ENCODE assay signal across 11 cellular contexts in the genomic region with DNA sequence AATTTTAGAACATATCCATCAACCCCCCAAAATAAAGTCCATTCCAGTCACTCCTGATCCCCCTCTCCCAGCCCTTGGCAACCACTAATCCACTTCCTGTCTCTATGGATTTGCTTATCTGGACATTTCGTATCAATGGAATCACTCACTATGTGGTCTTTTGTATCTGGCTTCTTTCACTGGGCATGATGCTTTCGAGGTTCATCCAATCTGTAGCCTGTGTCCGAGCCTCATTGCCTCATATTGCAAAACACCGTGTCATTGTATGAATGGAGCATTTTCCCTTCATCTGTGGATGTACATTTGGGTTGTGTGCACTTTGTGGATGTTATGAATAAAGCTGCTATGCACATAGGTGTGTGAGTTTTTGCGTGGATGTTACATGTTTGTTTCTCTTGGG. TPM values are rescaled to one million over a fixed set of nuclear protein-coding genes. Genes with fewer than 3 reads are reported as not detected.
DNase-seq lines count a peak whose midpoint lies in the region; ATAC-seq, FAIRE-seq and TF ChIP-seq lines count a peak whose summit lies in the region.
"Had no signal": no experiment of that assay in that cellular context is flagged by ENCODE, and none has a peak within 500 bp of the region (broad histone marks: within the 10 kb centered on the region; RNA-seq: fewer than 3 reads in every experiment).

No MANE protein-coding gene starts in this region.

- H2AFZ ChIP-seq in K562 (ENCODE audit: low read depth, low read length) = peak overlapping the region; percentile 73; the same call in 1 of the 2 replicates

- no TSS peak for BruUV-seq in K562 (replicated peaks; lab: Mats Ljungman, UMichigan)

- peaks cover 9% of the 10 kb centered on the region for H3K9me1 ChIP-seq in K562 (ENCODE audit: control insufficient read depth, insufficient read depth, low read length)

- no peaks in the 10 kb centered on the region for H3K27me3 Mint-ChIP-seq in T-helper 1 cell treated with Interleukin-12 subunit alpha and Interleukin-12 subunit beta and Interleukin-4 antibody, amounts not matched to agents 30 μg/mL and 1 μg/mL, for 36 hours (ENCODE audit: low read depth)
- no peaks in the 10 kb centered on the region for H3K27me3 Mint-ChIP-seq in neural crest cell (ENCODE audit: low read depth)

- H3K9me3 Mint-ChIP-seq in T-helper 1 cell treated with Interleukin-12 subunit alpha and Interleukin-12 subunit beta and Interleukin-4 antibody, amounts not matched to agents 30 μg/mL and 1 μg/mL, for 36 hours = no peaks in the 10 kb centered on the region
- no peaks in the 10 kb centered on the region for H3K9me3 Mint-ChIP-seq in neural crest cell

- ATAC-seq in K562 = no peak
- ATAC-seq: sciatic nerve had no signal

- peaks cover 39% of the 10 kb centered on the region for H3K4me1 Mint-ChIP-seq in T-helper 1 cell treated with Interleukin-12 subunit alpha and Interleukin-12 subunit beta and Interleukin-4 antibody, amounts not matched to agents 30 μg/mL and 1 μg/mL, for 36 hours (ENCODE audit: low read depth)
- H3K4me1 Mint-ChIP-seq in neural crest cell = peaks cover 40% of the 10 kb centered on the region

- no peak for TF ChIP-seq POLR2A in K562 (conservative IDR thresholded peaks at IDR 0.05)
- no peak for TF ChIP-seq POLR2A in H54 (IDR thresholded peaks at IDR 0.05; ENCODE audit: low read depth, low read length)

- no peak overlapping the region for H3K4me3 ChIP-seq in K562

- no peaks in the 10 kb centered on the region for H3K27me3 ChIP-seq in K562 (ENCODE audit: control insufficient read depth in 2 of 2, insufficient read depth in 2 of 2, low read length in 2 of 2)

- 0 out of 3 replicates have a peak overlapping the region, but pooled peaks have one; percentile 38 for H3K27ac ChIP-seq in K562 (ENCODE audit: extremely low read depth, low read depth, low read length)

- no peaks in the 10 kb centered on the region for H3K9me3 ChIP-seq in K562 (replicated peaks; ENCODE audit: control insufficient read depth, insufficient read depth, low read depth, low read length)

- DNase-seq in T-helper 1 cell = no peak
- DNase-seq in NAMALWA (ENCODE audit: low spot score) = peak; percentile 30
- no peak for DNase-seq in K562 (ENCODE audit: extremely low read depth in 1 of 4, low spot score in 3 of 4)
- no peak for DNase-seq in neural crest cell (ENCODE audit: low read depth, low spot score)
- no peak for DNase-seq in NCI-H2029 treated with DMSO at 0.1 percent for 48 hours (lab: John Stamatoyannopoulos, UW)
- DNase-seq in medulla oblongata (ENCODE audit: extremely low spot score) = no peak
- DNase-seq in H54 (ENCODE audit: insufficient read length, low spot score) = no peak
- DNase-seq: ACHN had no signal

- peaks cover 21% of the 10 kb centered on the region for H4K20me1 ChIP-seq in K562 (replicated peaks; ENCODE audit: control insufficient read depth, insufficient read depth, low read length)

- H3K4me1 ChIP-seq in K562 (replicated peaks in 1 of 2; ENCODE audit: control insufficient read depth in 2 of 2, insufficient read depth in 2 of 2, low read length in 2 of 2) = peaks cover 27 to 62% of the 10 kb centered on the region in 2 experiments; a peak in 4 of 5 replicates

- H3K79me2 ChIP-seq in K562 (ENCODE audit: control insufficient read depth, insufficient read depth, low read length) = peaks cover 48% of the 10 kb centered on the region

- CTCF ChIA-PET in K562 (lab: Yijun Ruan, JAX; ENCODE audit: low intra/inter-chr PET ratio) = no interaction called here

- H3K4me2 ChIP-seq in K562 (ENCODE audit: insufficient read depth, low read length) = peak overlapping the region; percentile 14; the same call in 1 of the 2 replicates

- peak overlapping the region; percentile 50 for H3K27ac Mint-ChIP-seq in T-helper 1 cell treated with Interleukin-12 subunit alpha and Interleukin-12 subunit beta and Interleukin-4 antibody, amounts not matched to agents 30 μg/mL and 1 μg/mL, for 36 hours
- H3K27ac Mint-ChIP-seq in neural crest cell (ENCODE audit: unreplicated experiment) = peak overlapping the region; percentile 67

- in situ Hi-C loops in K562 (cut with MboI) = no loop called here

- H3K36me3 ChIP-seq in K562 (ENCODE audit: control insufficient read depth, insufficient read depth, low read length) = peaks cover 15% of the 10 kb centered on the region; the same call in 2 of the 3 replicates

- peaks cover 14% of the 10 kb centered on the region for H3K36me3 Mint-ChIP-seq in T-helper 1 cell treated with Interleukin-12 subunit alpha and Interleukin-12 subunit beta and Interleukin-4 antibody, amounts not matched to agents 30 μg/mL and 1 μg/mL, for 36 hours (ENCODE audit: low read depth)
- peaks cover 2% of the 10 kb centered on the region for H3K36me3 Mint-ChIP-seq in neural crest cell (ENCODE audit: low read depth)

- no peak for FAIRE-seq in K562 (lab: Jason Lieb, UNC)
- no peak for FAIRE-seq in H54 (lab: Jason Lieb, UNC)

- peak overlapping the region; percentile 44 for H3K4me3 Mint-ChIP-seq in T-helper 1 cell treated with Interleukin-12 subunit alpha and Interleukin-12 subunit beta and Interleukin-4 antibody, amounts not matched to agents 30 μg/mL and 1 μg/mL, for 36 hours
- H3K4me3 Mint-ChIP-seq in neural crest cell = peak overlapping the region; percentile 89

- no peak for TF ChIP-seq CTCF in K562 (IDR thresholded peaks at IDR 0.05 in 2 of 3, conservative IDR thresholded peaks at IDR 0.05 in 1 of 3; ENCODE audit: insufficient read depth in 2 of 3, low read depth in 1 of 3, low read length in 3 of 3)
- TF ChIP-seq CTCF in neural crest cell (conservative IDR thresholded peaks at IDR 0.05) = no peak

- no peak for TF ChIP-seq RAD21 in K562 (CRISPR knock-in tag; conservative IDR thresholded peaks at IDR 0.05 in 1 of 2, IDR thresholded peaks at IDR 0.05 in 1 of 2)

- intact Hi-C loops in K562 (cut with micrococcal nuclease) = loop anchor here (1.0 kb wide), 1 partner anchor 16 kb away; no protein-coding TSS in a partner anchor

- WGBS in K562 (ENCODE audit: insufficient coverage, low coverage, missing lambda C conversion rate) = 52% methylated on average over 5 of the region's 5 CpGs

- H3K9ac ChIP-seq in K562 (ENCODE audit: insufficient read depth in 1 of 2, low read depth in 2 of 2, low read length in 2 of 2) = no peak overlapping the region

- TF ChIP-seq EP300 in K562 (IDR thresholded peaks at IDR 0.05; ENCODE audit: low read length) = no peak

- POLR2A ChIA-PET in K562 (lab: Yijun Ruan, JAX) = no interaction called here

RNA-seq across cellular contexts. Expression of gene FZR1, which starts 1.4 kb away (rescaled TPM):
- total RNA-seq in K562 (2011; cell fraction: chromatin; rRNA removed; ENCODE audit: low replicate concordance) = 50.6 and 186 TPM in 2 replicates
- total RNA-seq in K562 (2011; cell fraction: nucleolus; rRNA removed) = 95.1 and 105 TPM in 2 replicates
- total RNA-seq in K562 (2011; cell fraction: nucleoplasm; rRNA removed) = 50.0 and 65.9 TPM in 2 replicates
- total RNA-seq in K562 (2014; rRNA removed) (24.1 and 42.2 TPM in 2 replicates), K562 (2014; rRNA removed; fragmentation: Illumina TruSeq; extraction: Trizol) (5.0 and 5.7 TPM in 2 replicates), K562 (2015; rRNA removed; fragmentation: Illumina TruSeq; extraction: Trizol) (18.0 and 22.3 TPM in 2 replicates), K562 (2021) (45.4 and 48.0 TPM in 2 replicates), neural crest cell (63.2 and 67.8 TPM in 2 replicates)
- polyA plus RNA-seq in K562 (2011; rRNA removed) (22.2 and 37.4 TPM in 2 replicates), K562 (2014; fragmentation: Illumina TruSeq; extraction: Trizol) (21.6 and 40.6 TPM in 2 replicates), K562 (2014; fragmentation: Nextera tagmentation; extraction: Ambion mirVana) (under 1 TPM; 0.18 to 0.28 TPM), K562 (2014; rRNA removed) (23.6 and 30.6 TPM in 2 replicates)
- 18.2 and 33.8 TPM in 2 replicates for polyA plus RNA-seq in K562 (2011; cell fraction: cytosol; rRNA removed)
- polyA plus RNA-seq in K562 (2011; cell fraction: nucleus; rRNA removed) = 112 and 152 TPM in 2 replicates
- polyA plus RNA-seq in K562 (2012) = 39.8 and 40.4 TPM in 2 replicates
- 6.9 and 8.2 TPM in 2 replicates for polyA minus RNA-seq in K562 (2011; rRNA and poly(A)+ RNA removed)
- polyA minus RNA-seq in K562 (2011; cell fraction: cytosol; rRNA and poly(A)+ RNA removed) = 32.1 and 44.7 TPM in 2 replicates
- polyA minus RNA-seq in K562 (2011; cell fraction: nucleus; rRNA and poly(A)+ RNA removed) = 18.8 and 33.2 TPM in 2 replicates

RNA-seq across cellular contexts. Expression of gene DOHH, which starts 4.2 kb away (rescaled TPM):
- 1.7 and 7.3 TPM in 2 replicates for total RNA-seq in K562 (2011; cell fraction: chromatin; rRNA removed; ENCODE audit: low replicate concordance)
- 15.4 and 16.5 TPM in 2 replicates for total RNA-seq in K562 (2011; cell fraction: nucleolus; rRNA removed)
- total RNA-seq in K562 (2011; cell fraction: nucleoplasm; rRNA removed) = 6.7 and 6.9 TPM in 2 replicates
- total RNA-seq in K562 (2014; rRNA removed) (47.2 and 58.7 TPM in 2 replicates), K562 (2014; rRNA removed; fragmentation: Illumina TruSeq; extraction: Trizol) (1.1 and 1.8 TPM in 2 replicates), K562 (2015; rRNA removed; fragmentation: Illumina TruSeq; extraction: Trizol) (10.4 and 10.6 TPM in 2 replicates), K562 (2021) (21.4 and 31.0 TPM in 2 replicates), neural crest cell (12.0 and 12.8 TPM in 2 replicates)
- polyA plus RNA-seq in K562 (2011; rRNA removed) (5.1 and 6.3 TPM in 2 replicates), K562 (2014; fragmentation: Illumina TruSeq; extraction: Trizol) (1.2 and 8.2 TPM in 2 replicates), K562 (2014; fragmentation: Nextera tagmentation; extraction: Ambion mirVana) (under 1 TPM; 0.14 to 0.15 TPM), K562 (2014; rRNA removed) (31.2 and 32.8 TPM in 2 replicates)
- polyA plus RNA-seq in K562 (2011; cell fraction: cytosol; rRNA removed) = 7.6 and 28.6 TPM in 2 replicates
- 4.8 and 12.7 TPM in 2 replicates for polyA plus RNA-seq in K562 (2011; cell fraction: nucleus; rRNA removed)
- 15.9 and 28.3 TPM in 2 replicates for polyA plus RNA-seq in K562 (2012)
- 1.1 and 2.0 TPM in 2 replicates for polyA minus RNA-seq in K562 (2011; rRNA and poly(A)+ RNA removed)
- polyA minus RNA-seq in K562 (2011; cell fraction: cytosol; rRNA and poly(A)+ RNA removed) = 10.9 and 15.2 TPM in 2 replicates
- 5.5 and 6.3 TPM in 2 replicates for polyA minus RNA-seq in K562 (2011; cell fraction: nucleus; rRNA and poly(A)+ RNA removed)

RNA-seq across cellular contexts. Expression of gene SMIM44, which starts 21.5 kb away (rescaled TPM):
- not detected in 2 replicates for total RNA-seq in K562 (2011; cell fraction: chromatin; rRNA removed; ENCODE audit: low replicate concordance)
- total RNA-seq in K562 (2011; cell fraction: nucleolus; rRNA removed) = not detected in 2 replicates
- not detected in 2 replicates for total RNA-seq in K562 (2011; cell fraction: nucleoplasm; rRNA removed)
- total RNA-seq in K562 (2014; rRNA removed) (not detected in 2 replicates), K562 (2014; rRNA removed; fragmentation: Illumina TruSeq; extraction: Trizol) (not detected in 2 replicates), K562 (2015; rRNA removed; fragmentation: Illumina TruSeq; extraction: Trizol) (not detected in 2 replicates), K562 (2021) (not detected in 2 replicates), neural crest cell (not detected in 2 replicates)
- polyA plus RNA-seq in K562 (2011; rRNA removed) (not detected in 2 replicates), K562 (2014; fragmentation: Illumina TruSeq; extraction: Trizol) (not detected in 2 replicates), K562 (2014; fragmentation: Nextera tagmentation; extraction: Ambion mirVana) (not detected), K562 (2014; rRNA removed) (not detected in 2 replicates)
- not detected in 2 replicates for polyA plus RNA-seq in K562 (2011; cell fraction: cytosol; rRNA removed)
- not detected in 2 replicates for polyA plus RNA-seq in K562 (2011; cell fraction: nucleus; rRNA removed)
- polyA plus RNA-seq in K562 (2012) = not detected in 2 replicates
- not detected in 2 replicates for polyA minus RNA-seq in K562 (2011; rRNA and poly(A)+ RNA removed)
- polyA minus RNA-seq in K562 (2011; cell fraction: cytosol; rRNA and poly(A)+ RNA removed) = not detected in 2 replicates
- polyA minus RNA-seq in K562 (2011; cell fraction: nucleus; rRNA and poly(A)+ RNA removed) = not detected in 2 replicates
- total RNA-seq: NCI-H460, sciatic nerve had no signal

RNA-seq across cellular contexts. Expression of gene SMIM24, which starts 24.4 kb away (rescaled TPM):
- total RNA-seq in K562 (2011; cell fraction: chromatin; rRNA removed; ENCODE audit: low replicate concordance) = 2.1 and 3.1 TPM in 2 replicates
- total RNA-seq in K562 (2011; cell fraction: nucleolus; rRNA removed) = 3.2 and 3.8 TPM in 2 replicates
- 3.5 and 8.2 TPM in 2 replicates for total RNA-seq in K562 (2011; cell fraction: nucleoplasm; rRNA removed)
- total RNA-seq in K562 (2014; rRNA removed) (0.45 and 1.2 TPM in 2 replicates), K562 (2014; rRNA removed; fragmentation: Illumina TruSeq; extraction: Trizol) (0.73 and 1.1 TPM in 2 replicates), K562 (2015; rRNA removed; fragmentation: Illumina TruSeq; extraction: Trizol) (not detected in 2 replicates), K562 (2021) (1.1 and 1.4 TPM in 2 replicates), neural crest cell (not detected in 2 replicates)
- polyA plus RNA-seq in K562 (2011; rRNA removed) (12.3 and 12.9 TPM in 2 replicates), K562 (2014; fragmentation: Illumina TruSeq; extraction: Trizol) (2.9 and 3.0 TPM in 2 replicates), K562 (2014; fragmentation: Nextera tagmentation; extraction: Ambion mirVana) (1 to 10 TPM in 1 of 2 experiments, under 1 TPM in 1; 0.86 to 1.8 TPM), K562 (2014; rRNA removed) (0.77 and 1.6 TPM in 2 replicates)
- polyA plus RNA-seq in K562 (2011; cell fraction: cytosol; rRNA removed) = 9.2 and 18.1 TPM in 2 replicates
- 3.3 and 7.5 TPM in 2 replicates for polyA plus RNA-seq in K562 (2011; cell fraction: nucleus; rRNA removed)
- polyA plus RNA-seq in K562 (2012) = 2.3 and 5.3 TPM in 2 replicates
- 3.8 and 4.3 TPM in 2 replicates for polyA minus RNA-seq in K562 (2011; rRNA and poly(A)+ RNA removed)
- 2.2 and 5.2 TPM in 2 replicates for polyA minus RNA-seq in K562 (2011; cell fraction: cytosol; rRNA and poly(A)+ RNA removed)
- polyA minus RNA-seq in K562 (2011; cell fraction: nucleus; rRNA and poly(A)+ RNA removed) = 1.7 TPM in 1 of 2 replicates, not detected in the other
- total RNA-seq: NCI-H460, sciatic nerve had no signal

RNA-seq across cellular contexts. Expression of gene TEKTIP1, which starts 34.3 kb away (rescaled TPM):
- not detected in 2 replicates for total RNA-seq in K562 (2011; cell fraction: chromatin; rRNA removed; ENCODE audit: low replicate concordance)
- total RNA-seq in K562 (2011; cell fraction: nucleolus; rRNA removed) = not detected in 2 replicates
- total RNA-seq in K562 (2011; cell fraction: nucleoplasm; rRNA removed) = not detected in 2 replicates
- total RNA-seq in K562 (2014; rRNA removed) = not detected in 2 replicates
- total RNA-seq in K562 (2014; rRNA removed; fragmentation: Illumina TruSeq; extraction: Trizol) = not detected in 2 replicates
- 0.26 TPM in 1 of 2 replicates, not detected in the other for total RNA-seq in K562 (2015; rRNA removed; fragmentation: Illumina TruSeq; extraction: Trizol)
- total RNA-seq in K562 (2021) = 0.29 and 0.66 TPM in 2 replicates
- polyA plus RNA-seq in K562 (2011; rRNA removed) = not detected in 2 replicates
- not detected in 2 replicates for polyA plus RNA-seq in K562 (2011; cell fraction: cytosol; rRNA removed)
- 0.53 TPM in 1 of 2 replicates, not detected in the other for polyA plus RNA-seq in K562 (2011; cell fraction: nucleus; rRNA removed)
- 0.44 and 0.68 TPM in 2 replicates for polyA plus RNA-seq in K562 (2012)
- polyA plus RNA-seq in K562 (2014; fragmentation: Illumina TruSeq; extraction: Trizol) = not detected in 2 replicates
- polyA plus RNA-seq in K562 (2014; fragmentation: Nextera tagmentation; extraction: Ambion mirVana) = not detected
- not detected in 2 replicates for polyA plus RNA-seq in K562 (2014; rRNA removed)
- polyA minus RNA-seq in K562 (2011; rRNA and poly(A)+ RNA removed) = not detected in 2 replicates
- polyA minus RNA-seq in K562 (2011; cell fraction: cytosol; rRNA and poly(A)+ RNA removed) = not detected in 2 replicates
- polyA minus RNA-seq in K562 (2011; cell fraction: nucleus; rRNA and poly(A)+ RNA removed) = not detected in 2 replicates
- 1.1 and 2.0 TPM in 2 replicates for total RNA-seq in neural crest cell
- total RNA-seq: NCI-H460 had no signal
